ENCODE assay signal across 9 cellular contexts in the genomic region with DNA sequence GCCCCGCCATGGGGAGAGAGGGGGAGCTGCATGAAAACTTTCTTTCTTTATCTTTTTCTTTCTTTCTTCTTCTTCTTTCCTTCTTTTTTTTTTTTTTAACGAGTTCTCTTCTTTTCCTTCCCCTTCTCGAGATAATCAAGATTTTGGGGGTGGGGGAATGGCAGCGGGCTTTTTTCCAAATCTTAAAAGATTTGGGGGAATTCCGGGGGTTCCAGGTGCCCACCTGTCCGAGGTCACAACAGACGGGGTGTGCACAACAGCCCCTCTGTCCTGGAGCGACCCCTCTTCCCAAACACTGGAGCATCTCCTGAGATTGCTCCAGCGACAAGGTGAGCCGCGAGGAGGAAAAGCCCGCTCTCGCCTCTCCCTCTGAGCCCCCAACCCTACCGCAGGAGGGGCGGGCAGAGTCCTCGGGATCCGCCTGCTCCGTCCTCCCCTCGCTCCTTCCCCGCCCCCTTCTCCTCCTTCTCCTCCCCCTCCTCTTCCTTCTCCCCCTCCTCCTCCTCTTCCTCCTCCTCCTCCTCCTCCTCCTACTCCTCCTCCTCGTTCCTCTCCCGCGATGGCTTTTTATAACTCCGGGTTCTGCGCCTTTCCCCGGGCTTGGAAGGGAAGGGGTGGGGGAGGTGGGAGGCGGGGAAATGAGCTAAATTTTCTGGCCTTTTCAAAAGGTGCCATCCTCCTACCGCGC. TPM values are rescaled to one million over a fixed set of nuclear protein-coding genes. Genes with fewer than 3 reads are reported as not detected.
DNase-seq lines count a peak whose midpoint lies in the region; ATAC-seq and TF ChIP-seq lines count a peak whose summit lies in the region.
"Had no signal": no experiment of that assay in that cellular context is flagged by ENCODE, and none has a peak within 500 bp of the region (broad histone marks: within the 10 kb centered on the region; RNA-seq: fewer than 3 reads in every experiment).

No MANE protein-coding gene starts in this region.

- ATAC-seq in heart right ventricle (peak in 1 of 8 donors; percentile 6), left cardiac atrium (no peak), mucosa of descending colon (no peak)
- ATAC-seq in naive thymus-derived CD8-positive, alpha-beta T cell = no peak

- H3K27ac Mint-ChIP-seq in naive thymus-derived CD8-positive, alpha-beta T cell = no peak overlapping the region
- H3K27ac Mint-ChIP-seq: CD4-positive, alpha-beta T cell had no signal

- POLR2A ChIA-PET in naive thymus-derived CD8-positive, alpha-beta T cell (lab: Charles Lee) = no interaction called here

- no peak for DNase-seq in heart right ventricle
- DNase-seq in left cardiac atrium = no peak
- peak; percentile 74 for DNase-seq in ecto neural progenitor cell (ENCODE audit: low spot score)
- DNase-seq in naive thymus-derived CD8-positive, alpha-beta T cell = no peak
- DNase-seq in vagina (ENCODE audit: extremely low spot score in 2 of 2) = no peak
- DNase-seq in mucosa of descending colon = no peak
- DNase-seq in activated naive CD4-positive, alpha-beta T cell (lab: John Stamatoyannopoulos, UW) = no peak
- no peak for DNase-seq in activated naive CD4-positive, alpha-beta T cell treated with anti-CD3 and anti-CD28 coated beads, Interleukin-2, amount 50 U/mL, for 16 hours

- H3K27ac ChIP-seq in heart right ventricle (no peak overlapping the region), vagina (no peak overlapping the region)

- peaks cover 49 to 79% (median 63%) of the 10 kb centered on the region in 5 donors for H3K27me3 Mint-ChIP-seq in naive thymus-derived CD8-positive, alpha-beta T cell

- peaks cover 3 to 5% (median 4%) of the 10 kb centered on the region in 3 donors for H3K36me3 Mint-ChIP-seq in naive thymus-derived CD8-positive, alpha-beta T cell

- no peak for TF ChIP-seq CTCF in heart right ventricle (IDR thresholded peaks at IDR 0.05)
- TF ChIP-seq CTCF in vagina (IDR thresholded peaks at IDR 0.05) = no peak
- TF ChIP-seq CTCF in mucosa of descending colon (IDR thresholded peaks at IDR 0.05) = no peak

- H3K4me1 ChIP-seq in heart right ventricle (peaks cover 3 to 25% (median 14%) of the 10 kb centered on the region in 9 donors), vagina (peaks cover 27% of the 10 kb centered on the region), mucosa of descending colon (ENCODE audit: low read depth) (peaks cover 2% of the 10 kb centered on the region)

- peaks cover 0 to 11% (median 0%) of the 10 kb centered on the region in 9 donors for H3K9me3 Mint-ChIP-seq in naive thymus-derived CD8-positive, alpha-beta T cell
- H3K9me3 Mint-ChIP-seq: CD4-positive, alpha-beta T cell had no signal

- H3K27me3 ChIP-seq in heart right ventricle (peaks cover 0 to 63% (median 24%) of the 10 kb centered on the region in 7 donors), vagina (peaks cover 6% of the 10 kb centered on the region)

- peaks cover 2 to 9% (median 6%) of the 10 kb centered on the region in 4 donors for H3K4me1 Mint-ChIP-seq in naive thymus-derived CD8-positive, alpha-beta T cell

- H3K4me3 Mint-ChIP-seq in naive thymus-derived CD8-positive, alpha-beta T cell = peak overlapping the region in 7 of 10 donors; percentile 14 to 81 (median 45)

- H3K9me3 ChIP-seq in heart right ventricle (no peaks in the 10 kb centered on the region), vagina (no peaks in the 10 kb centered on the region), mucosa of descending colon (no peaks in the 10 kb centered on the region)

- WGBS in heart right ventricle, 2 donors = 1 to 2% methylated on average over 25 to 29 of the region's 29 CpGs

- H3K4me3 ChIP-seq in heart right ventricle = peak overlapping the region in 9 of 10 donors; percentile 42 to 62 (median 49)
- H3K4me3 ChIP-seq in vagina = peak overlapping the region; percentile 40 to 60
- no peak overlapping the region for H3K4me3 ChIP-seq in mucosa of descending colon

- no peak for TF ChIP-seq POLR2A in vagina (IDR thresholded peaks at IDR 0.05)

- intact Hi-C loops in heart right ventricle (cut with DNase I) = loop anchor here in 7 of 10 donors (1.0 to 10.0 kb wide), 7 partner anchors 36 to 149 kb away; no protein-coding TSS in a partner anchor
- intact Hi-C loops in left cardiac atrium (cut with DNase I) = loop anchor here (5.0 to 10.0 kb wide), 2 partner anchors 98 to 101 kb away; no protein-coding TSS in a partner anchor
- intact Hi-C loops in vagina (cut with DNase I) = loop anchor here (5.0 kb wide), 2 partner anchors 101 to 151 kb away; no protein-coding TSS in a partner anchor
- intact Hi-C loops in mucosa of descending colon (cut with DNase I, micrococcal nuclease) = loop anchor here in 1 of 2 donors (10.0 kb wide), 1 partner anchor 148 kb away; no protein-coding TSS in a partner anchor

- H3K36me3 ChIP-seq in heart right ventricle (no peaks in the 10 kb centered on the region), vagina (no peaks in the 10 kb centered on the region), mucosa of descending colon (ENCODE audit: low read depth) (no peaks in the 10 kb centered on the region)

RNA-seq across cellular contexts. Expression of a gene that starts 0.7 kb away (rescaled TPM):
- 1 to 10 TPM in 8 of 10 donors, under 1 TPM in 2; 0.64 to 4.2 (median 1.2) TPM for total RNA-seq in heart right ventricle
- under 1 TPM; 0.80 to 0.99 TPM for polyA plus RNA-seq in heart right ventricle
- 1 to 10 TPM; 2.0 to 2.1 TPM for total RNA-seq in left cardiac atrium
- under 1 TPM in 1 of 2 experiments, not detected in 1; 0.05 TPM for total RNA-seq in naive thymus-derived CD8-positive, alpha-beta T cell
- polyA plus RNA-seq in naive thymus-derived CD8-positive, alpha-beta T cell = not detected
- 2.0 TPM for total RNA-seq in vagina
- total RNA-seq in mucosa of descending colon = 10 to 100 TPM in 1 of 3 donors, 1 to 10 TPM in 1, under 1 TPM in 1; 0.46 to 14.6 (median 2.3) TPM
